In genomic region chr9:75624984-75625383, GRCh38 we compare ENCODE assay signal across 14 cellular contexts.
"Had no signal": no experiment of that assay in that cellular context is flagged by ENCODE, and none has a peak within 500 bp of the region (broad histone marks: within the 10 kb centered on the region; RNA-seq: fewer than 3 reads in every experiment).

No MANE protein-coding gene starts in this region.

- H3K4me3 ChIP-seq: ascending aorta, esophagus muscularis mucosa, prostate gland had no signal

- H3K36me3 ChIP-seq: ascending aorta, esophagus muscularis mucosa, prostate gland, WERI-Rb-1 had no signal

- H3K27me3 ChIP-seq: ascending aorta, esophagus muscularis mucosa had no signal

- H3K27ac ChIP-seq: ascending aorta, esophagus muscularis mucosa, prostate gland, WERI-Rb-1 had no signal

- ATAC-seq: activated CD4-positive, alpha-beta T cell treated with anti-CD3 and anti-CD28 coated beads for 36 hours; activated naive CD8-positive, alpha-beta T cell treated with anti-CD3 and anti-CD28 coated beads, Interleukin-2, amount 50 U/mL, for 24 hours; left lobe of liver; sciatic nerve had no signal

- H3K9me3 ChIP-seq: ascending aorta, esophagus muscularis mucosa, prostate gland had no signal

- H3K4me1 ChIP-seq: esophagus muscularis mucosa, prostate gland had no signal

- DNase-seq: activated CD4-positive, alpha-beta memory T cell treated with anti-CD3 and anti-CD28 coated beads, Interleukin-2, amount 10 ng/mL, durations not matched to agents 7 days and 5 days; activated CD4-positive, alpha-beta T cell treated with anti-CD3 and anti-CD28 coated beads for 36 hours; activated naive CD4-positive, alpha-beta T cell; activated naive CD8-positive, alpha-beta T cell treated with anti-CD3 and anti-CD28 coated beads, Interleukin-2, amount 50 U/mL, for 24 hours; glutamatergic neuron; stimulated activated CD4-positive, alpha-beta T cell treated with anti-CD3 and anti-CD28 coated beads, Interleukin-2, amount 100 ng/mL, for 24 hours; stimulated activated naive CD4-positive, alpha-beta T cell treated with Interleukin-2 at 50 U/mL for 16 hours; T-helper 9 cell; WERI-Rb-1 had no signal
